8 cellular contexts compared by ENCODE assay signal in genomic region chr6:33091957-33092356, GRCh38. TPM values are rescaled to one million over a fixed set of nuclear protein-coding genes. Genes with fewer than 3 reads are reported as not detected.
DNase-seq lines count a peak whose midpoint lies in the region; ATAC-seq and TF ChIP-seq lines count a peak whose summit lies in the region.
"Had no signal": no experiment of that assay in that cellular context is flagged by ENCODE, and none has a peak within 500 bp of the region (broad histone marks: within the 10 kb centered on the region; RNA-seq: fewer than 3 reads in every experiment).

No MANE protein-coding gene starts in this region.

- no peak overlapping the region for H3K4me3 ChIP-seq in dorsolateral prefrontal cortex

- DNase-seq in HFFc6 (no peak), dorsolateral prefrontal cortex (no peak), posterior vena cava (ENCODE audit: low spot score) (peak; percentile 78), GDM1 (lab: John Stamatoyannopoulos, UW) (no peak), NCI-H1436 (lab: John Stamatoyannopoulos, UW) (no peak)

- no peak overlapping the region for H3K27ac ChIP-seq in dorsolateral prefrontal cortex

- intact Hi-C loops in dorsolateral prefrontal cortex (cut with DNase I), result no loop called here
- intact Hi-C loops in posterior vena cava (cut with DNase I), result no loop called here

- no peak overlapping the region for H3K27ac Mint-ChIP-seq in HFFc6
- H3K27ac Mint-ChIP-seq: activated naive CD8-positive, alpha-beta T cell had no signal

- peaks cover 4% of the 10 kb centered on the region; the same call in 1 of the 2 replicates for H3K4me1 Mint-ChIP-seq in HFFc6 (ENCODE audit: low read depth)

- peaks cover 0 to 7% (median 0%) of the 10 kb centered on the region in 45 donors for H3K27me3 ChIP-seq in dorsolateral prefrontal cortex

- peak; percentile 65 to 79 for ATAC-seq in activated CD4-positive, CD25-positive, alpha-beta regulatory T cell treated with anti-CD3 and anti-CD28 coated beads, Interleukin-2, amount 50 U/mL, for 24 hours
- ATAC-seq in GM18868 (IDR thresholded peaks at IDR 0.05; ENCODE audit: unreplicated experiment), result no peak

- H3K9me3 Mint-ChIP-seq in HFFc6, result no peaks in the 10 kb centered on the region

- H3K27me3 Mint-ChIP-seq in HFFc6 (ENCODE audit: insufficient read depth), result peaks cover 26% of the 10 kb centered on the region

- H3K36me3 Mint-ChIP-seq in HFFc6 (ENCODE audit: low read depth), result no peaks in the 10 kb centered on the region

- TF ChIP-seq CTCF in HFFc6 (IDR thresholded peaks at IDR 0.05) (peak; percentile 72), dorsolateral prefrontal cortex (IDR thresholded peaks at IDR 0.05 in 54 of 56, conservative IDR thresholded peaks at IDR 0.05 in 2 of 56; ENCODE audit: low read depth in 1 of 56, partially characterized antibody in 56 of 56) (peak in 33 of 56 donors; percentile 6 to 52 (median 26))

- H3K4me3 Mint-ChIP-seq in HFFc6, result no peak overlapping the region
- H3K4me3 Mint-ChIP-seq: activated naive CD8-positive, alpha-beta T cell had no signal

RNA-seq across cellular contexts. Expression of gene HLA-DPB1, which starts 16.2 kb away (rescaled TPM):
- total RNA-seq in HFFc6 (2021; fragmentation: NEBNext Ultra II Directional; extraction: Animal tissue kit (Norgen Biotek cat#: 25700)), result 1 to 10 TPM; 1.6 to 4.8 (median 1.9) TPM
- total RNA-seq in dorsolateral prefrontal cortex (10 to 100 TPM; 14.1 to 88.3 (median 30.5) TPM), posterior vena cava (10 to 100 TPM; 37.4 to 63.9 TPM)

RNA-seq across cellular contexts. Expression of gene HLA-DPA1, which starts 18.5 kb away (rescaled TPM):
- 1 to 10 TPM in 5 of 6 experiments, under 1 TPM in 1; 0.94 to 3.8 (median 1.9) TPM for total RNA-seq in HFFc6 (2021; fragmentation: NEBNext Ultra II Directional; extraction: Animal tissue kit (Norgen Biotek cat#: 25700))
- total RNA-seq in dorsolateral prefrontal cortex (100 to 1,000 TPM in 2 of 120 experiments, 10 to 100 TPM in 115, 1 to 10 TPM in 3; 5.9 to 107 (median 35.2) TPM), posterior vena cava (10 to 100 TPM; 44.4 to 84.9 TPM)
